Comparison of ENCODE assay signal across 9 cellular contexts in genomic region chr16:2769675-2770056, GRCh38. TPM values are rescaled to one million over a fixed set of nuclear protein-coding genes. Genes with fewer than 3 reads are reported as not detected.
DNase-seq lines count a peak whose midpoint lies in the region; ATAC-seq and TF ChIP-seq lines count a peak whose summit lies in the region.
"Had no signal": no experiment of that assay in that cellular context is flagged by ENCODE, and none has a peak within 500 bp of the region (broad histone marks: within the 10 kb centered on the region; RNA-seq: fewer than 3 reads in every experiment).

No MANE protein-coding gene starts in this region.

- peak overlapping the region; percentile 19 for H3K9ac ChIP-seq in adipocyte (ENCODE audit: low read length)

- intact Hi-C loops in CD4-positive, alpha-beta T cell (cut with DNase I, micrococcal nuclease), result no loop called here

- DNase-seq in CD4-positive, alpha-beta T cell, result no peak
- DNase-seq in adipocyte (ENCODE audit: low read depth), result no peak
- peak; percentile 42 for DNase-seq in mucosa of gallbladder (ENCODE audit: low spot score)
- DNase-seq in GF-D8 (lab: John Stamatoyannopoulos, UW), result no peak
- DNase-seq in T-helper 2 cell treated with Interferon-gamma antibody and Interleukin-4, amounts not matched to agents 5 μg/mL and 100 μg/mL, for 36 hours (ENCODE audit: low spot score), result no peak
- no peak for DNase-seq in NCI-H345 (lab: John Stamatoyannopoulos, UW)
- DNase-seq: NCI-H524 had no signal

- peaks cover 19% of the 10 kb centered on the region for H3K4me1 Mint-ChIP-seq in CD4-positive, alpha-beta T cell (ENCODE audit: low read depth)
- H3K4me1 Mint-ChIP-seq in T-helper 2 cell treated with Interferon-gamma antibody and Interleukin-4, amounts not matched to agents 5 μg/mL and 100 μg/mL, for 36 hours (ENCODE audit: low read depth), result peaks cover 2% of the 10 kb centered on the region

- H3K9me3 ChIP-seq in CD4-positive, alpha-beta T cell (ENCODE audit: control insufficient read depth, low read length), result no peaks in the 10 kb centered on the region
- H3K9me3 ChIP-seq in adipocyte (ENCODE audit: control insufficient read depth, low read length), result no peaks in the 10 kb centered on the region

- H3K36me3 ChIP-seq in adipocyte (ENCODE audit: control insufficient read depth, insufficient read depth, low read length, severe bottlenecking), result peaks cover 95% of the 10 kb centered on the region

- H3K9me3 Mint-ChIP-seq in CD4-positive, alpha-beta T cell, result no peaks in the 10 kb centered on the region
- H3K9me3 Mint-ChIP-seq in T-helper 2 cell treated with Interferon-gamma antibody and Interleukin-4, amounts not matched to agents 5 μg/mL and 100 μg/mL, for 36 hours, result no peaks in the 10 kb centered on the region

- ATAC-seq in CD4-positive, alpha-beta T cell (ENCODE audit: poor library complexity), result peak; percentile 11
- ATAC-seq: activated CD4-positive, CD25-positive, alpha-beta regulatory T cell treated with anti-CD3 and anti-CD28 coated beads, Interleukin-2, amount 50 U/mL, for 24 hours had no signal

- no peak for TF ChIP-seq CTCF in CD4-positive, alpha-beta T cell (IDR thresholded peaks at IDR 0.05)

- H3K36me3 Mint-ChIP-seq in CD4-positive, alpha-beta T cell (ENCODE audit: low read depth), result peaks cover 94% of the 10 kb centered on the region
- peaks cover 63% of the 10 kb centered on the region for H3K36me3 Mint-ChIP-seq in T-helper 2 cell treated with Interferon-gamma antibody and Interleukin-4, amounts not matched to agents 5 μg/mL and 100 μg/mL, for 36 hours (ENCODE audit: low read depth)

- peaks cover 49% of the 10 kb centered on the region for H3K4me1 ChIP-seq in adipocyte (ENCODE audit: control insufficient read depth, insufficient read depth, low read length)

- CTCF ChIA-PET in CD4-positive, alpha-beta T cell (lab: Charles Lee), result no interaction called here

- H3K27ac ChIP-seq in CD4-positive, alpha-beta T cell (ENCODE audit: low read depth, low read length), result no peak overlapping the region

- H3K4me3 Mint-ChIP-seq in CD4-positive, alpha-beta T cell, result peak overlapping the region; percentile 58
- H3K4me3 Mint-ChIP-seq in T-helper 2 cell treated with Interferon-gamma antibody and Interleukin-4, amounts not matched to agents 5 μg/mL and 100 μg/mL, for 36 hours, result no peak overlapping the region

- peak overlapping the region; percentile 33 for H3K4me3 ChIP-seq in adipocyte (ENCODE audit: low read length)

- peak overlapping the region; percentile 64 for H3K27ac Mint-ChIP-seq in CD4-positive, alpha-beta T cell
- no peak overlapping the region for H3K27ac Mint-ChIP-seq in T-helper 2 cell treated with Interferon-gamma antibody and Interleukin-4, amounts not matched to agents 5 μg/mL and 100 μg/mL, for 36 hours

- H3K27me3 ChIP-seq in CD4-positive, alpha-beta T cell (ENCODE audit: control insufficient read depth, insufficient read depth, low read length), result no peaks in the 10 kb centered on the region
- H3K27me3 ChIP-seq in adipocyte (replicated peaks; ENCODE audit: control insufficient read depth, insufficient read depth, low read length), result no peaks in the 10 kb centered on the region

- H3K27me3 Mint-ChIP-seq in CD4-positive, alpha-beta T cell, result no peaks in the 10 kb centered on the region
- H3K27me3 Mint-ChIP-seq in T-helper 2 cell treated with Interferon-gamma antibody and Interleukin-4, amounts not matched to agents 5 μg/mL and 100 μg/mL, for 36 hours (ENCODE audit: low read depth), result no peaks in the 10 kb centered on the region

- POLR2A ChIA-PET in CD4-positive, alpha-beta T cell (lab: Charles Lee), result no interaction called here

RNA-seq across cellular contexts. Expression of gene ELOB, which starts 7.4 kb away (rescaled TPM):
- total RNA-seq in CD4-positive, alpha-beta T cell, result 100 to 1,000 TPM; 102 to 103 TPM
- 273 TPM for total RNA-seq in mucosa of gallbladder

RNA-seq across cellular contexts. Expression of gene SRRM2, which starts 17.2 kb away (rescaled TPM):
- total RNA-seq in CD4-positive, alpha-beta T cell, result 1,000 to 10,000 TPM; 1,187 to 1,199 TPM
- 677 TPM for total RNA-seq in mucosa of gallbladder

RNA-seq across cellular contexts. Expression of gene PRSS33, which starts 17.7 kb away (rescaled TPM):
- not detected for total RNA-seq in CD4-positive, alpha-beta T cell
- 1.8 TPM for total RNA-seq in mucosa of gallbladder
- total RNA-seq: lung microvascular endothelial cell had no signal

RNA-seq across cellular contexts. Expression of gene PRSS41, which starts 28.6 kb away (rescaled TPM):
- not detected for total RNA-seq in CD4-positive, alpha-beta T cell
- 0.49 TPM for total RNA-seq in mucosa of gallbladder
- total RNA-seq: lung microvascular endothelial cell had no signal

RNA-seq across cellular contexts. Expression of gene PRSS21, which starts 47.4 kb away (rescaled TPM):
- total RNA-seq in CD4-positive, alpha-beta T cell, result not detected
- 4.4 TPM for total RNA-seq in mucosa of gallbladder
